ENCODE assay signal across 1 cellular context in genomic region chr17:82876602-82877391, GRCh38.
TF ChIP-seq lines count a peak whose summit lies in the region.

No MANE protein-coding gene starts in this region.

TF ChIP-seq in K562, 482 proteins besides CTCF, POLR2A, EP300 and RAD21 (continued from another document):
- TF ChIP-seq, protein P1, sequence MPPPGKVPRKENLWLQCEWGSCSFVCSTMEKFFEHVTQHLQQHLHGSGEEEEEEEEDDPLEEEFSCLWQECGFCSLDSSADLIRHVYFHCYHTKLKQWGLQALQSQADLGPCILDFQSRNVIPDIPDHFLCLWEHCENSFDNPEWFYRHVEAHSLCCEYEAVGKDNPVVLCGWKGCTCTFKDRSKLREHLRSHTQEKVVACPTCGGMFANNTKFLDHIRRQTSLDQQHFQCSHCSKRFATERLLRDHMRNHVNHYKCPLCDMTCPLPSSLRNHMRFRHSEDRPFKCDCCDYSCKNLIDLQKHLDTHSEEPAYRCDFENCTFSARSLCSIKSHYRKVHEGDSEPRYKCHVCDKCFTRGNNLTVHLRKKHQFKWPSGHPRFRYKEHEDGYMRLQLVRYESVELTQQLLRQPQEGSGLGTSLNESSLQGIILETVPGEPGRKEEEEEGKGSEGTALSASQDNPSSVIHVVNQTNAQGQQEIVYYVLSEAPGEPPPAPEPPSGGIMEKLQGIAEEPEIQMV (tag; conservative IDR thresholded peaks at IDR 0.05; ENCODE audit: low read depth): no peak
- TF ChIP-seq CBFA2T3 (IDR thresholded peaks at IDR 0.05) (no peak), KDM1A (IDR thresholded peaks at IDR 0.05) (no peak), DLX4 (CRISPR knock-in tag; IDR thresholded peaks at IDR 0.05) (no peak), HEY1 (CRISPR knock-in tag; IDR thresholded peaks at IDR 0.05; ENCODE audit: borderline replicate concordance) (no peak), ZNF583 (CRISPR knock-in tag; IDR thresholded peaks at IDR 0.05) (no peak), FOSL1 (tag; conservative IDR thresholded peaks at IDR 0.05) (peak; percentile 75), BDP1 (IDR thresholded peaks at IDR 0.05; ENCODE audit: insufficient read depth, insufficient read length) (no peak), ZNF197 (CRISPR knock-in tag; IDR thresholded peaks at IDR 0.05; ENCODE audit: low read depth) (no peak), MYNN (IDR thresholded peaks at IDR 0.05) (no peak), MYNN (CRISPR knock-in tag; IDR thresholded peaks at IDR 0.05) (no peak), ZBTB5 (IDR thresholded peaks at IDR 0.05) (no peak), ZNF274 (IDR thresholded peaks at IDR 0.05; ENCODE audit: borderline replicate concordance, low read depth, low read length) (no peak), MITF (IDR thresholded peaks at IDR 0.05) (no peak), C11orf30 (IDR thresholded peaks at IDR 0.05; ENCODE audit: low read depth) (no peak), ZNF253 (CRISPR knock-in tag; conservative IDR thresholded peaks at IDR 0.05) (no peak), RFX1 (IDR thresholded peaks at IDR 0.05) (no peak), DNMT1 (IDR thresholded peaks at IDR 0.05) (no peak)
- TF ChIP-seq, protein P2, sequence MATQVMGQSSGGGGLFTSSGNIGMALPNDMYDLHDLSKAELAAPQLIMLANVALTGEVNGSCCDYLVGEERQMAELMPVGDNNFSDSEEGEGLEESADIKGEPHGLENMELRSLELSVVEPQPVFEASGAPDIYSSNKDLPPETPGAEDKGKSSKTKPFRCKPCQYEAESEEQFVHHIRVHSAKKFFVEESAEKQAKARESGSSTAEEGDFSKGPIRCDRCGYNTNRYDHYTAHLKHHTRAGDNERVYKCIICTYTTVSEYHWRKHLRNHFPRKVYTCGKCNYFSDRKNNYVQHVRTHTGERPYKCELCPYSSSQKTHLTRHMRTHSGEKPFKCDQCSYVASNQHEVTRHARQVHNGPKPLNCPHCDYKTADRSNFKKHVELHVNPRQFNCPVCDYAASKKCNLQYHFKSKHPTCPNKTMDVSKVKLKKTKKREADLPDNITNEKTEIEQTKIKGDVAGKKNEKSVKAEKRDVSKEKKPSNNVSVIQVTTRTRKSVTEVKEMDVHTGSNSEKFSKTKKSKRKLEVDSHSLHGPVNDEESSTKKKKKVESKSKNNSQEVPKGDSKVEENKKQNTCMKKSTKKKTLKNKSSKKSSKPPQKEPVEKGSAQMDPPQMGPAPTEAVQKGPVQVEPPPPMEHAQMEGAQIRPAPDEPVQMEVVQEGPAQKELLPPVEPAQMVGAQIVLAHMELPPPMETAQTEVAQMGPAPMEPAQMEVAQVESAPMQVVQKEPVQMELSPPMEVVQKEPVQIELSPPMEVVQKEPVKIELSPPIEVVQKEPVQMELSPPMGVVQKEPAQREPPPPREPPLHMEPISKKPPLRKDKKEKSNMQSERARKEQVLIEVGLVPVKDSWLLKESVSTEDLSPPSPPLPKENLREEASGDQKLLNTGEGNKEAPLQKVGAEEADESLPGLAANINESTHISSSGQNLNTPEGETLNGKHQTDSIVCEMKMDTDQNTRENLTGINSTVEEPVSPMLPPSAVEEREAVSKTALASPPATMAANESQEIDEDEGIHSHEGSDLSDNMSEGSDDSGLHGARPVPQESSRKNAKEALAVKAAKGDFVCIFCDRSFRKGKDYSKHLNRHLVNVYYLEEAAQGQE (CRISPR knock-in tag; IDR thresholded peaks at IDR 0.05; ENCODE audit: low read depth): no peak
